1 cellular context compared by ENCODE assay signal in the genomic region with DNA sequence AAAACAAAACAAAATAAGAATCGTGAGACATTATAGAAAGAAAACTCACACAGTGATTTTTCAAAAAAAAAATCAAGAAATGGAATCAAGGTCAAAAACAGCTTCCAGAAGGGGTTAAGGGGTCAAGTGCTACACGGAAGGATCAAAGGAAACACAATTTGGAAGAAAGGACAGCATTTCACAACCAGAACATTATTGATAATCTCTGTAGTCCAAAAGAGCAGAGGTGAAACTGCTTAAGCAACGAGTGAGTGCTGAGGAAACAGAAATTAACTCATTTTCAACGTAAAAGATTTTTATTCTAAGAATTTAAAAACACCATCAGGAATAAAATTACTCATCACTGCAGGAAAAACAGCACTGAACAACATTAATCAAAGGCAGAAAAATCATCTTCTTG.
TF ChIP-seq lines count a peak whose summit lies in the region.

No MANE protein-coding gene starts in this region.

TF ChIP-seq in HepG2, 621 proteins besides CTCF, POLR2A, EP300 and RAD21 (continued from another document):
- TF ChIP-seq, protein P1, sequence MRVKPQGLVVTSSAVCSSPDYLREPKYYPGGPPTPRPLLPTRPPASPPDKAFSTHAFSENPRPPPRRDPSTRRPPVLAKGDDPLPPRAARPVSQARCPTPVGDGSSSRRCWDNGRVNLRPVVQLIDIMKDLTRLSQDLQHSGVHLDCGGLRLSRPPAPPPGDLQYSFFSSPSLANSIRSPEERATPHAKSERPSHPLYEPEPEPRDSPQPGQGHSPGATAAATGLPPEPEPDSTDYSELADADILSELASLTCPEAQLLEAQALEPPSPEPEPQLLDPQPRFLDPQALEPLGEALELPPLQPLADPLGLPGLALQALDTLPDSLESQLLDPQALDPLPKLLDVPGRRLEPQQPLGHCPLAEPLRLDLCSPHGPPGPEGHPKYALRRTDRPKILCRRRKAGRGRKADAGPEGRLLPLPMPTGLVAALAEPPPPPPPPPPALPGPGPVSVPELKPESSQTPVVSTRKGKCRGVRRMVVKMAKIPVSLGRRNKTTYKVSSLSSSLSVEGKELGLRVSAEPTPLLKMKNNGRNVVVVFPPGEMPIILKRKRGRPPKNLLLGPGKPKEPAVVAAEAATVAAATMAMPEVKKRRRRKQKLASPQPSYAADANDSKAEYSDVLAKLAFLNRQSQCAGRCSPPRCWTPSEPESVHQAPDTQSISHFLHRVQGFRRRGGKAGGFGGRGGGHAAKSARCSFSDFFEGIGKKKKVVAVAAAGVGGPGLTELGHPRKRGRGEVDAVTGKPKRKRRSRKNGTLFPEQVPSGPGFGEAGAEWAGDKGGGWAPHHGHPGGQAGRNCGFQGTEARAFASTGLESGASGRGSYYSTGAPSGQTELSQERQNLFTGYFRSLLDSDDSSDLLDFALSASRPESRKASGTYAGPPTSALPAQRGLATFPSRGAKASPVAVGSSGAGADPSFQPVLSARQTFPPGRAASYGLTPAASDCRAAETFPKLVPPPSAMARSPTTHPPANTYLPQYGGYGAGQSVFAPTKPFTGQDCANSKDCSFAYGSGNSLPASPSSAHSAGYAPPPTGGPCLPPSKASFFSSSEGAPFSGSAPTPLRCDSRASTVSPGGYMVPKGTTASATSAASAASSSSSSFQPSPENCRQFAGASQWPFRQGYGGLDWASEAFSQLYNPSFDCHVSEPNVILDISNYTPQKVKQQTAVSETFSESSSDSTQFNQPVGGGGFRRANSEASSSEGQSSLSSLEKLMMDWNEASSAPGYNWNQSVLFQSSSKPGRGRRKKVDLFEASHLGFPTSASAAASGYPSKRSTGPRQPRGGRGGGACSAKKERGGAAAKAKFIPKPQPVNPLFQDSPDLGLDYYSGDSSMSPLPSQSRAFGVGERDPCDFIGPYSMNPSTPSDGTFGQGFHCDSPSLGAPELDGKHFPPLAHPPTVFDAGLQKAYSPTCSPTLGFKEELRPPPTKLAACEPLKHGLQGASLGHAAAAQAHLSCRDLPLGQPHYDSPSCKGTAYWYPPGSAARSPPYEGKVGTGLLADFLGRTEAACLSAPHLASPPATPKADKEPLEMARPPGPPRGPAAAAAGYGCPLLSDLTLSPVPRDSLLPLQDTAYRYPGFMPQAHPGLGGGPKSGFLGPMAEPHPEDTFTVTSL (CRISPR knock-in tag; IDR thresholded peaks at IDR 0.05; ENCODE audit: borderline replicate concordance): peak; percentile 50; the same call in 1 of the 2 replicates
- 0 out of 2 replicates have a peak, but pooled peaks have one; percentile 45 for TF ChIP-seq ZNF503 (CRISPR knock-in tag; IDR thresholded peaks at IDR 0.05)
- peak; percentile 65 for TF ChIP-seq ARID5B (CRISPR knock-in tag; IDR thresholded peaks at IDR 0.05)
- peak; percentile 49; the same call in 1 of the 2 replicates for TF ChIP-seq HMG20A (CRISPR knock-in tag; IDR thresholded peaks at IDR 0.05; ENCODE audit: borderline replicate concordance)
- peak; percentile 41; the same call in 1 of the 2 replicates for TF ChIP-seq FOXJ3 (CRISPR knock-in tag; IDR thresholded peaks at IDR 0.05; ENCODE audit: borderline replicate concordance)
- no peak for TF ChIP-seq ZNF841 (CRISPR knock-in tag; IDR thresholded peaks at IDR 0.05; ENCODE audit: borderline replicate concordance)
- TF ChIP-seq TBL1XR1 (IDR thresholded peaks at IDR 0.05; ENCODE audit: borderline replicate concordance, low read length, partially characterized antibody): peak; percentile 51
- TF ChIP-seq NFIC (IDR thresholded peaks at IDR 0.05; ENCODE audit: low read length): peak; percentile 45; the same call in 1 of the 2 replicates
- peak; percentile 28; the same call in 1 of the 2 replicates for TF ChIP-seq RXRB (CRISPR knock-in tag; IDR thresholded peaks at IDR 0.05; ENCODE audit: borderline replicate concordance)
- no peak for TF ChIP-seq SPEN (CRISPR knock-in tag; IDR thresholded peaks at IDR 0.05; ENCODE audit: low read depth)
- 0 out of 2 replicates have a peak, but pooled peaks have one; percentile 18 for TF ChIP-seq RCOR2 (CRISPR knock-in tag; IDR thresholded peaks at IDR 0.05)
- TF ChIP-seq LCORL (IDR thresholded peaks at IDR 0.05): 0 out of 2 replicates have a peak, but pooled peaks have one; percentile 24
- TF ChIP-seq LCORL (CRISPR knock-in tag; IDR thresholded peaks at IDR 0.05): no peak
- TF ChIP-seq NCOR1 (IDR thresholded peaks at IDR 0.05; ENCODE audit: borderline replicate concordance, low read length): peak; percentile 92
- 0 out of 4 replicates have a peak, but pooled peaks of 1 of the 2 experiments have one; percentile 19 for TF ChIP-seq REST (IDR thresholded peaks at IDR 0.05; ENCODE audit: borderline replicate concordance in 1 of 2, low read depth in 1 of 2, low read length in 2 of 2)
